ENCODE assay signal across 8 cellular contexts in genomic region chr7:23888958-23889357, GRCh38.
"Had no signal": no experiment of that assay in that cellular context is flagged by ENCODE, and none has a peak within 500 bp of the region (broad histone marks: within the 10 kb centered on the region; RNA-seq: fewer than 3 reads in every experiment).

No MANE protein-coding gene starts in this region.

- FAIRE-seq: G401.6, GM12878, GM12891, GM12892, GM18507, GM19239 had no signal

- H3K4me3 ChIP-seq: GM12878 had no signal

- DNase-seq: GDM1, GF-D8 had no signal

- ATAC-seq: GM12878 had no signal
